9 cellular contexts compared by ENCODE assay signal in genomic region chr19:13025819-13026477, GRCh38. TPM values are rescaled to one million over a fixed set of nuclear protein-coding genes. Genes with fewer than 3 reads are reported as not detected.
A peak's percentile ranks its signal among the peaks of the same experiment; 100 is the strongest.
DNase-seq lines count a peak whose midpoint lies in the region; ATAC-seq and TF ChIP-seq lines count a peak whose summit lies in the region.
"Had no signal": no experiment of that assay in that cellular context is flagged by ENCODE, and none has a peak within 500 bp of the region (broad histone marks: within the 10 kb centered on the region; RNA-seq: fewer than 3 reads in every experiment).

No MANE protein-coding gene starts in this region.

- no peak for ATAC-seq in SK-N-SH treated with all-trans-retinoic acid at 6 μM for 48 hours
- no peak for ATAC-seq in GM21526 (IDR thresholded peaks at IDR 0.05; ENCODE audit: low FRiP score, unreplicated experiment)

- TF ChIP-seq CTCF in C4-2B (conservative IDR thresholded peaks at IDR 0.05), result no peak
- no peak for TF ChIP-seq CTCF in fibroblast of villous mesenchyme (IDR thresholded peaks at IDR 0.05; ENCODE audit: insufficient read depth, low read depth, low read length)

- peaks cover 84% of the 10 kb centered on the region for H3K4me1 ChIP-seq in skeletal muscle satellite cell (ENCODE audit: control insufficient read depth, insufficient read depth, low read length)

- peaks cover 28% of the 10 kb centered on the region for H3K36me3 ChIP-seq in skeletal muscle satellite cell (ENCODE audit: insufficient read depth, low read length)

- peak overlapping the region; percentile 85 for H3K9ac ChIP-seq in skeletal muscle satellite cell (ENCODE audit: low read depth, low read length)

- no peaks in the 10 kb centered on the region for H3K27me3 ChIP-seq in skeletal muscle satellite cell (ENCODE audit: control insufficient read depth, insufficient read depth, low read length)

- H3K4me3 ChIP-seq in fibroblast of villous mesenchyme (ENCODE audit: low read depth, low read length) (peak overlapping the region; percentile 67), skeletal muscle satellite cell (ENCODE audit: low read length) (peak overlapping the region; percentile 75)

- DNase-seq in fibroblast of villous mesenchyme (ENCODE audit: low read depth) (no peak), NOMO-1 (lab: John Stamatoyannopoulos, UW; ENCODE audit: unreplicated experiment in 2 of 2) (no peak), SK-N-DZ (ENCODE audit: low spot score) (no peak)
- DNase-seq in stimulated activated CD4-positive, alpha-beta T cell treated with anti-CD3 and anti-CD28 coated beads, Interleukin-4, amount 100 ng/mL, for 24 hours, result no peak
- DNase-seq: EL had no signal

- H3K27ac ChIP-seq in C4-2B, result peak overlapping the region; percentile 96

- H3K9me3 ChIP-seq in skeletal muscle satellite cell (replicated peaks; ENCODE audit: low read length), result no peaks in the 10 kb centered on the region

- peak overlapping the region; percentile 98 for H3K4me2 ChIP-seq in skeletal muscle satellite cell (ENCODE audit: low read length)

TF ChIP-seq in SK-N-SH treated with all-trans-retinoic acid at 6 μM for 48 hours, 23 proteins besides CTCF, POLR2A, EP300 and RAD21:
- TF ChIP-seq ZFP3 (CRISPR knock-in tag; IDR thresholded peaks at IDR 0.05), result peak; percentile 85
- no peak for TF ChIP-seq RARB (CRISPR knock-in tag; IDR thresholded peaks at IDR 0.05)
- TF ChIP-seq ZC3H10 (CRISPR knock-in tag; IDR thresholded peaks at IDR 0.05), result no peak
- TF ChIP-seq CSRNP3 (CRISPR knock-in tag; IDR thresholded peaks at IDR 0.05), result no peak
- TF ChIP-seq PPARA (CRISPR knock-in tag; IDR thresholded peaks at IDR 0.05; ENCODE audit: borderline replicate concordance), result no peak
- TF ChIP-seq ZNF565 (CRISPR knock-in tag; conservative IDR thresholded peaks at IDR 0.05; ENCODE audit: low read depth), result no peak
- TF ChIP-seq ZNF8 (CRISPR knock-in tag; IDR thresholded peaks at IDR 0.05), result no peak

RNA-seq across cellular contexts. Expression of gene NFIX, which starts 30.7 kb away (rescaled TPM):
- 29.6 and 30.2 TPM in 2 replicates for total RNA-seq in fibroblast of villous mesenchyme
- total RNA-seq in skeletal muscle satellite cell (2012; rRNA removed), result 41.6 and 60.9 TPM in 2 replicates
- 0.15 and 0.17 TPM in 2 replicates for polyA plus RNA-seq in SK-N-DZ (2014; cell fraction: cytosol; rRNA removed)
- polyA plus RNA-seq in SK-N-DZ (2014; cell fraction: nucleus; rRNA removed), result 0.09 and 0.22 TPM in 2 replicates

RNA-seq across cellular contexts. Expression of gene DAND5, which starts 56.6 kb away (rescaled TPM):
- total RNA-seq in fibroblast of villous mesenchyme, result not detected in 2 replicates
- not detected in 2 replicates for total RNA-seq in skeletal muscle satellite cell (2012; rRNA removed)
- not detected in 2 replicates for polyA plus RNA-seq in SK-N-DZ (2014; cell fraction: cytosol; rRNA removed)
- polyA plus RNA-seq in SK-N-DZ (2014; cell fraction: nucleus; rRNA removed), result not detected in 2 replicates
